ENCODE assay signal across 13 cellular contexts in the genomic region with DNA sequence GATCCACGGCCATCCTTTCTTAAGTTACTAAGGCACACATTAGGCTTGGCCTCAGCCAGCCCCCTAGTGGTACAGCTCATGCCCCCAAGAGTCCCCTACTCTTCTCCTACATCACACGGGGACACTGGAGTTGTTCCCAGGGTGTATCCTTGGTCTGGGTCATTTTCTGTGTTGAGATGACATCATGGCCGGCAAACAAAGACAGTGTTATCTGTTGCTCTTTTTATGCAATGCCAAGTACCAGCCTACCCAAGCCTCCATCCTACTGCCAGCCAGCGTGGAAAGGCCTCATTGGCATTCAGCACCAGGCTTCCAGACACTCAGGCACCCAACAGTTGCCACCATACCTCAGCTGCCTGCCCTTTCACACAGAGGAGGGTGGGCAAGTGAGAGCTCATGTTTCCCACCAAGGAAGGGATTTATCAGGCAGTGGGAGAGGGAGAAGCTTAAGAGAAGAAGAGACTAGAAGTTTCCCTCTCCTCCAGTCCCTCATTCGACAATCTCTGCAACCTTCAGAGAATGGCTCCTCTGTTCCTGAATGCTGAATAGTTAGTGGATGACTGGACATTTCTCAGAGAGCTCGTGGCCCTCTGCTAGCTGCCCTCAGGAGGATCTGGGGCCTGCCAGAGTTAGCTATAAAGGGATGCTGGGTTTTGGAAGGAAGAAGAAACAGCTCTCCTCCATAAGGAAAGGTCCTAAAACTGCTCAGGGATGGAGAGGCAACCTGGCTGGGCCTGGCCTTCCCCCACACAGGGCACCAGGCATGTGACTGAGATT. TPM values are rescaled to one million over a fixed set of nuclear protein-coding genes. Genes with fewer than 3 reads are reported as not detected.
A peak's percentile ranks its signal among the peaks of the same experiment; 100 is the strongest.
DNase-seq lines count a peak whose midpoint lies in the region; ATAC-seq and TF ChIP-seq lines count a peak whose summit lies in the region.
"Had no signal": no experiment of that assay in that cellular context is flagged by ENCODE, and none has a peak within 500 bp of the region (broad histone marks: within the 10 kb centered on the region; RNA-seq: fewer than 3 reads in every experiment).

No MANE protein-coding gene starts in this region.

- WGBS in right cardiac atrium, result 51% methylated on average over 6 of the region's 6 CpGs
- 63 to 68% methylated on average over 6 of the region's 6 CpGs for WGBS in body of pancreas, 2 donors

- no peaks in the 10 kb centered on the region for H3K9me3 Mint-ChIP-seq in activated naive CD8-positive, alpha-beta T cell treated with anti-CD3 and anti-CD28 coated beads, Interleukin-2, amount 50 U/mL, for 24 hours
- H3K9me3 Mint-ChIP-seq in activated naive CD8-positive, alpha-beta T cell treated with anti-CD3 and anti-CD28 coated beads for 36 hours, result no peaks in the 10 kb centered on the region
- H3K9me3 Mint-ChIP-seq: T-cell had no signal

- no peak overlapping the region for H3K9ac ChIP-seq in adipocyte (ENCODE audit: low read length)

- H3K27ac Mint-ChIP-seq in activated naive CD8-positive, alpha-beta T cell treated with anti-CD3 and anti-CD28 coated beads, Interleukin-2, amount 50 U/mL, for 24 hours, result no peak overlapping the region
- H3K27ac Mint-ChIP-seq in activated naive CD8-positive, alpha-beta T cell treated with anti-CD3 and anti-CD28 coated beads for 36 hours, result no peak overlapping the region
- H3K27ac Mint-ChIP-seq: nephron progenitor cell, T-cell had no signal

- no peaks in the 10 kb centered on the region for H3K4me1 ChIP-seq in adipocyte (ENCODE audit: control insufficient read depth, insufficient read depth, low read length)
- H3K4me1 ChIP-seq in right cardiac atrium (ENCODE audit: control insufficient read depth, insufficient read depth, low read length), result peaks cover 5% of the 10 kb centered on the region
- no peaks in the 10 kb centered on the region for H3K4me1 ChIP-seq in body of pancreas
- H3K4me1 ChIP-seq: tibial artery had no signal

- no peak for DNase-seq in activated naive CD8-positive, alpha-beta T cell treated with anti-CD3 and anti-CD28 coated beads, Interleukin-2, amount 50 U/mL, for 24 hours
- DNase-seq in activated naive CD8-positive, alpha-beta T cell treated with anti-CD3 and anti-CD28 coated beads for 36 hours, result no peak
- peak; percentile 11 for DNase-seq in adipocyte (ENCODE audit: low read depth)
- no peak for DNase-seq in right cardiac atrium
- peak in 48 of 49 donors; percentile 38 to 96 (median 83) for DNase-seq in substantia nigra (lab: John Stamatoyannopoulos, UW)
- no peak for DNase-seq in NK-92 (lab: John Stamatoyannopoulos, UW; ENCODE audit: unreplicated experiment)
- DNase-seq in body of pancreas, result no peak
- DNase-seq: GDM1; nephron progenitor cell; stimulated activated CD4-positive, alpha-beta T cell treated with anti-CD3 and anti-CD28 coated beads, Interleukin-4, amount 100 ng/mL, for 1 hour; T-cell; tibial artery had no signal

- no peaks in the 10 kb centered on the region for H3K4me1 Mint-ChIP-seq in activated naive CD8-positive, alpha-beta T cell treated with anti-CD3 and anti-CD28 coated beads, Interleukin-2, amount 50 U/mL, for 24 hours
- H3K4me1 Mint-ChIP-seq in activated naive CD8-positive, alpha-beta T cell treated with anti-CD3 and anti-CD28 coated beads for 36 hours, result peaks cover 1% of the 10 kb centered on the region
- H3K4me1 Mint-ChIP-seq: nephron progenitor cell had no signal

- H3K4me3 ChIP-seq in adipocyte (ENCODE audit: low read length) (no peak overlapping the region), right cardiac atrium (ENCODE audit: low read length) (no peak overlapping the region), body of pancreas (no peak overlapping the region)
- H3K4me3 ChIP-seq: tibial artery had no signal

- no peaks in the 10 kb centered on the region for H3K36me3 ChIP-seq in adipocyte (ENCODE audit: control insufficient read depth, insufficient read depth, low read length, severe bottlenecking)
- H3K36me3 ChIP-seq in body of pancreas (replicated peaks in 1 of 2; ENCODE audit: insufficient read depth in 1 of 2, low read depth in 2 of 2), result no peaks in the 10 kb centered on the region
- H3K36me3 ChIP-seq: tibial artery had no signal

- no peak for TF ChIP-seq POLR2A in body of pancreas (IDR thresholded peaks at IDR 0.05)

- no peaks in the 10 kb centered on the region for H3K27me3 Mint-ChIP-seq in activated naive CD8-positive, alpha-beta T cell treated with anti-CD3 and anti-CD28 coated beads, Interleukin-2, amount 50 U/mL, for 24 hours
- H3K27me3 Mint-ChIP-seq in activated naive CD8-positive, alpha-beta T cell treated with anti-CD3 and anti-CD28 coated beads for 36 hours, result no peaks in the 10 kb centered on the region
- H3K27me3 Mint-ChIP-seq: T-cell had no signal

- H3K27ac ChIP-seq in right cardiac atrium (ENCODE audit: low read length) (peak overlapping the region; percentile 75), substantia nigra (ENCODE audit: low read depth, low read length, poor library complexity, severe bottlenecking) (peak overlapping the region; percentile 98), body of pancreas (no peak overlapping the region)
- H3K27ac ChIP-seq: tibial artery had no signal

- H3K36me3 Mint-ChIP-seq in activated naive CD8-positive, alpha-beta T cell treated with anti-CD3 and anti-CD28 coated beads, Interleukin-2, amount 50 U/mL, for 24 hours (ENCODE audit: low read depth), result no peaks in the 10 kb centered on the region
- H3K36me3 Mint-ChIP-seq in activated naive CD8-positive, alpha-beta T cell treated with anti-CD3 and anti-CD28 coated beads for 36 hours, result no peaks in the 10 kb centered on the region
- H3K36me3 Mint-ChIP-seq: T-cell had no signal

- intact Hi-C loops in right cardiac atrium (cut with DNase I), result no loop called here
- intact Hi-C loops in body of pancreas (cut with DNase I), result no loop called here

- no peaks in the 10 kb centered on the region for H3K9me3 ChIP-seq in adipocyte (ENCODE audit: control insufficient read depth, low read length)
- no peaks in the 10 kb centered on the region for H3K9me3 ChIP-seq in right cardiac atrium (ENCODE audit: control insufficient read depth, low read length)
- no peaks in the 10 kb centered on the region for H3K9me3 ChIP-seq in body of pancreas
- H3K9me3 ChIP-seq: tibial artery had no signal

- ATAC-seq in activated naive CD8-positive, alpha-beta T cell treated with anti-CD3 and anti-CD28 coated beads, Interleukin-2, amount 50 U/mL, for 24 hours, result peak; percentile 49
- ATAC-seq in right cardiac atrium (peak in 1 of 2 donors; percentile 26), body of pancreas (no peak), GM18858 (IDR thresholded peaks at IDR 0.05; ENCODE audit: unreplicated experiment) (no peak)
- ATAC-seq: T-cell had no signal

- H3K4me3 Mint-ChIP-seq in activated naive CD8-positive, alpha-beta T cell treated with anti-CD3 and anti-CD28 coated beads, Interleukin-2, amount 50 U/mL, for 24 hours, result no peak overlapping the region
- no peak overlapping the region for H3K4me3 Mint-ChIP-seq in activated naive CD8-positive, alpha-beta T cell treated with anti-CD3 and anti-CD28 coated beads for 36 hours
- H3K4me3 Mint-ChIP-seq: nephron progenitor cell, T-cell had no signal

- TF ChIP-seq CTCF in body of pancreas (IDR thresholded peaks at IDR 0.05), result no peak

- H3K27me3 ChIP-seq in adipocyte (replicated peaks; ENCODE audit: control insufficient read depth, insufficient read depth, low read length) (no peaks in the 10 kb centered on the region), right cardiac atrium (ENCODE audit: control insufficient read depth, insufficient read depth) (no peaks in the 10 kb centered on the region), body of pancreas (no peaks in the 10 kb centered on the region)
- H3K27me3 ChIP-seq: tibial artery had no signal

RNA-seq across cellular contexts. Expression of gene CBR1, which starts 17.7 kb away (rescaled TPM):
- total RNA-seq in activated naive CD8-positive, alpha-beta T cell treated with anti-CD3 and anti-CD28 coated beads for 36 hours, result 10 to 100 TPM; 43.4 to 43.7 TPM
- total RNA-seq in right cardiac atrium (10 to 100 TPM; 20.5 to 35.1 (median 29.3) TPM), body of pancreas (10 to 100 TPM; 78.8 to 80.7 TPM)
- 31.8 TPM for polyA plus RNA-seq in right cardiac atrium

RNA-seq across cellular contexts. Expression of gene SETD4, which starts 27.2 kb away (rescaled TPM):
- 10 to 100 TPM; 15.0 to 15.9 TPM for total RNA-seq in activated naive CD8-positive, alpha-beta T cell treated with anti-CD3 and anti-CD28 coated beads for 36 hours
- total RNA-seq in right cardiac atrium (10 to 100 TPM in 2 of 4 donors, 1 to 10 TPM in 2; 8.3 to 13.2 (median 9.3) TPM), body of pancreas (10 to 100 TPM in 1 of 2 donors, 1 to 10 TPM in 1; 9.9 to 32.3 TPM)
- polyA plus RNA-seq in right cardiac atrium, result 6.2 TPM

RNA-seq across cellular contexts. Expression of gene CBR3, which starts 47.3 kb away (rescaled TPM):
- 1 to 10 TPM; 9.5 to 9.7 TPM for total RNA-seq in activated naive CD8-positive, alpha-beta T cell treated with anti-CD3 and anti-CD28 coated beads for 36 hours
- total RNA-seq in right cardiac atrium (1 to 10 TPM; 3.1 to 4.1 (median 3.5) TPM), body of pancreas (1 to 10 TPM in 1 of 2 donors, under 1 TPM in 1; 0.52 to 1.3 TPM)
- 6.2 TPM for polyA plus RNA-seq in right cardiac atrium

Comparison
In these comparisons a context has a peak if more than half of its experiments do, and no peak if none do; other contexts are left out.
1. DNase-seq: peak in adipocyte (single experiment) and substantia nigra (48 of 49); none in activated naive CD8-positive, alpha-beta T cell treated with anti-CD3 and anti-CD28 coated beads, Interleukin-2, amount 50 U/mL, for 24 hours (single experiment), activated naive CD8-positive, alpha-beta T cell treated with anti-CD3 and anti-CD28 coated beads for 36 hours (single experiment), right cardiac atrium (0 of 3), NK-92 (single experiment) and body of pancreas (0 of 4).
2. H3K27ac ChIP-seq: peak in right cardiac atrium (single experiment) and substantia nigra (single experiment); none in body of pancreas (0 of 4).